ENCODE assay signal across 10 cellular contexts in genomic region chr17:19533036-19533717, GRCh38. TPM values are rescaled to one million over a fixed set of nuclear protein-coding genes. Genes with fewer than 3 reads are reported as not detected.
DNase-seq lines count a peak whose midpoint lies in the region; TF ChIP-seq lines count a peak whose summit lies in the region.
"Had no signal": no experiment of that assay in that cellular context is flagged by ENCODE, and none has a peak within 500 bp of the region (broad histone marks: within the 10 kb centered on the region; RNA-seq: fewer than 3 reads in every experiment).

No MANE protein-coding gene starts in this region.

- TF ChIP-seq EP300 in esophagus muscularis mucosa (IDR thresholded peaks at IDR 0.05), result no peak

- H3K9me3 Mint-ChIP-seq in IgD-negative memory B cell, result no peaks in the 10 kb centered on the region

- no peak for DNase-seq in esophagus muscularis mucosa (ENCODE audit: extremely low spot score)
- DNase-seq in NCI-H748 (lab: John Stamatoyannopoulos, UW; ENCODE audit: unreplicated experiment), result no peak
- no peak for DNase-seq in NCI-H510A (lab: John Stamatoyannopoulos, UW)
- DNase-seq in activated CD4-positive, CD25-positive, alpha-beta regulatory T cell treated with anti-CD3 and anti-CD28 coated beads, Interleukin-2, amount 50 U/mL, for 72 hours, result no peak
- DNase-seq in GM03348 (ENCODE audit: low spot score), result no peak
- DNase-seq: NCI-H187 had no signal

- 51% methylated on average over 24 of the region's 30 CpGs for WGBS in esophagus muscularis mucosa

- H3K27me3 ChIP-seq in ACC112 (ENCODE audit: insufficient read depth, low read length) (peaks cover 3% of the 10 kb centered on the region; the same call in 1 of the 2 replicates), esophagus muscularis mucosa (peaks cover 0 to 38% (median 4%) of the 10 kb centered on the region in 4 donors), neuron (ENCODE audit: insufficient read depth, low read length) (peaks cover 44% of the 10 kb centered on the region)

- H3K9me3 ChIP-seq in esophagus muscularis mucosa, result no peaks in the 10 kb centered on the region
- H3K9me3 ChIP-seq in neuron (ENCODE audit: low read length), result peaks cover 2% of the 10 kb centered on the region

- no peak overlapping the region for H2AFZ ChIP-seq in ACC112 (ENCODE audit: low read length, unreplicated experiment)
- H2AFZ ChIP-seq in neuron (ENCODE audit: low read depth, low read length), result peak overlapping the region; percentile 67

- no peaks in the 10 kb centered on the region for H3K36me3 Mint-ChIP-seq in IgD-negative memory B cell

- H3K36me3 ChIP-seq in ACC112 (ENCODE audit: insufficient read depth, low read length) (no peaks in the 10 kb centered on the region), esophagus muscularis mucosa (no peaks in the 10 kb centered on the region), neuron (ENCODE audit: insufficient read depth, low read length) (no peaks in the 10 kb centered on the region)

- H3K27me3 Mint-ChIP-seq in IgD-negative memory B cell, result peaks cover 28% of the 10 kb centered on the region

- no peak overlapping the region for H3K27ac Mint-ChIP-seq in IgD-negative memory B cell

- intact Hi-C loops in esophagus muscularis mucosa (cut with DNase I), result no loop called here

- TF ChIP-seq CTCF in esophagus muscularis mucosa (IDR thresholded peaks at IDR 0.05), result no peak

- TF ChIP-seq POLR2A in esophagus muscularis mucosa (IDR thresholded peaks at IDR 0.05; ENCODE audit: low read depth), result no peak

- H3K27ac ChIP-seq in ACC112 (ENCODE audit: low read depth, low read length) (no peak overlapping the region), esophagus muscularis mucosa (replicated peaks in 1 of 4) (no peak overlapping the region)

- H3K4me3 ChIP-seq in ACC112 (ENCODE audit: low read depth, low read length), result peak overlapping the region; percentile 85
- peak overlapping the region; percentile 50 to 58 (median 56) for H3K4me3 ChIP-seq in esophagus muscularis mucosa
- H3K4me3 ChIP-seq in neuron (ENCODE audit: low read length), result no peak overlapping the region

- H3K4me1 ChIP-seq in ACC112 (ENCODE audit: control insufficient read depth, insufficient read depth, low read length, unreplicated experiment) (peaks cover 3% of the 10 kb centered on the region), esophagus muscularis mucosa (peaks cover 3 to 19% (median 14%) of the 10 kb centered on the region in 4 donors), neuron (ENCODE audit: insufficient read depth, low read length) (peaks cover 7% of the 10 kb centered on the region)

- H3K4me3 Mint-ChIP-seq in IgD-negative memory B cell, result peak overlapping the region; percentile 23 to 82 (median 56)

- peaks cover 0 to 8% (median 6%) of the 10 kb centered on the region in 3 donors for H3K4me1 Mint-ChIP-seq in IgD-negative memory B cell

- H3K79me2 ChIP-seq in ACC112 (ENCODE audit: control insufficient read depth, insufficient read depth, low read length, unreplicated experiment), result no peaks in the 10 kb centered on the region

RNA-seq across cellular contexts. Expression of gene SLC47A1, which starts 0.5 kb away (rescaled TPM):
- polyA plus RNA-seq in IgD-negative memory B cell, result not detected
- 1 to 10 TPM in 1 of 4 donors, under 1 TPM in 1, not detected in 2; 0.17 to 1.8 TPM for total RNA-seq in esophagus muscularis mucosa
- total RNA-seq: Daoy had no signal
